In the genomic region with DNA sequence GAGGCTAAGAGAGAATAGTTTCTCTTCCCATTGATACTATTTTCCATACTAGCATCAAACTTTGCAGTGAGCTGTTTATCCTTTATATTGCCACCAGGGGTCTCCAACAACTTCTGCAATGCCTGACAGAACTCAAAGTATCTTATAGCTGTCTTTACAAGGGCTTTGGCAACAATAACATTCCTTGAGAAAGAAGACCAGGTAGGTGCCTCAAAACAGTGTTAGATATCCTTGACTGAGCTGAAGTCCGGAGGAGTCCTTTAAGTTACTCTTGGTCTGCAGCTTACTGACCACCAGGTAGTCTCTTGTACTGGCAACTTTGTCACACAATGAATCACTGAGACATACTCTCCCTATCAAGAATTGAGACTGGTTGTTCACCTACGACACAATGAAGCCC, we compare ENCODE assay signal across 8 cellular contexts. TPM values are rescaled to one million over a fixed set of nuclear protein-coding genes. Genes with fewer than 3 reads are reported as not detected.
DNase-seq lines count a peak whose midpoint lies in the region; ATAC-seq lines count a peak whose summit lies in the region.

No MANE protein-coding gene starts in this region.

- ATAC-seq in GM19463 (IDR thresholded peaks at IDR 0.05; ENCODE audit: unreplicated experiment) (peak; percentile 88), HG03460 (IDR thresholded peaks at IDR 0.05; ENCODE audit: unreplicated experiment) (peak; percentile 85)

- H2AK5ac ChIP-seq in mesendoderm (ENCODE audit: low read length): no peak overlapping the region

- no peaks in the 10 kb centered on the region for H3K27me3 ChIP-seq in mesendoderm (ENCODE audit: insufficient read depth, low read length, poor library complexity)
- H3K27me3 ChIP-seq in MG63: no peaks in the 10 kb centered on the region

- POLR2A ChIA-PET in activated CD4-positive, alpha-beta memory T cell treated with anti-CD3 and anti-CD28 coated beads for 36 hours (lab: Charles Lee): interaction anchor here (1.1 kb wide), 1 partner anchor 56 kb away, joined by 6 read pairs; no protein-coding TSS in a partner anchor
- POLR2A ChIA-PET in activated CD4-positive, alpha-beta memory T cell treated with anti-CD3 and anti-CD28 coated beads, Interleukin-2, amount 10 ng/mL, durations not matched to agents 7 days and 5 days (lab: Charles Lee): interaction anchor here (0.6 to 2.3 kb wide), 6 partner anchors 30 to 409 kb away, joined by 3 to 14 read pairs (median 3); a partner anchor contains a TSS

- H3K4me3 ChIP-seq in mesendoderm (ENCODE audit: low read length): no peak overlapping the region
- H3K4me3 ChIP-seq in MG63: no peak overlapping the region

- no peak overlapping the region for H2BK15ac ChIP-seq in mesendoderm (replicated peaks; ENCODE audit: low read depth)

- H3K27ac ChIP-seq in mesendoderm (ENCODE audit: low read depth, low read length): no peak overlapping the region

- no peaks in the 10 kb centered on the region for H3K4me1 ChIP-seq in mesendoderm (ENCODE audit: control insufficient read depth, low read depth, low read length)

- no peak overlapping the region for H2BK5ac ChIP-seq in mesendoderm (ENCODE audit: low read length)

- H4K8ac ChIP-seq in mesendoderm (ENCODE audit: low read depth, low read length): no peak overlapping the region

- H3K23ac ChIP-seq in mesendoderm (ENCODE audit: low read length): no peak overlapping the region

- peaks cover 2% of the 10 kb centered on the region for H3K9me3 ChIP-seq in MG63

- H3K27ac Mint-ChIP-seq in activated CD4-positive, alpha-beta memory T cell treated with anti-CD3 and anti-CD28 coated beads for 36 hours: no peak overlapping the region
- H3K27ac Mint-ChIP-seq in activated CD4-positive, alpha-beta memory T cell treated with anti-CD3 and anti-CD28 coated beads, Interleukin-2, amount 10 ng/mL, durations not matched to agents 7 days and 5 days: no peak overlapping the region

- no peak overlapping the region for H3K4ac ChIP-seq in mesendoderm (ENCODE audit: low read depth, low read length)

- H3K36me3 Mint-ChIP-seq in activated CD4-positive, alpha-beta memory T cell treated with anti-CD3 and anti-CD28 coated beads for 36 hours: peaks cover under 1% of the 10 kb centered on the region
- no peaks in the 10 kb centered on the region for H3K36me3 Mint-ChIP-seq in activated CD4-positive, alpha-beta memory T cell treated with anti-CD3 and anti-CD28 coated beads, Interleukin-2, amount 10 ng/mL, durations not matched to agents 7 days and 5 days (ENCODE audit: low read depth)

- no peak overlapping the region for H3K4me2 ChIP-seq in mesendoderm (ENCODE audit: low read length)

- H2BK120ac ChIP-seq in mesendoderm (ENCODE audit: low read depth, low read length): no peak overlapping the region

- DNase-seq in activated CD4-positive, alpha-beta memory T cell treated with anti-CD3 and anti-CD28 coated beads for 36 hours: peak; percentile 15
- DNase-seq in activated CD4-positive, alpha-beta memory T cell treated with anti-CD3 and anti-CD28 coated beads, Interleukin-2, amount 10 ng/mL, durations not matched to agents 7 days and 5 days: no peak
- peak; percentile 69 for DNase-seq in RPMI8226
- DNase-seq in dermis microvascular lymphatic vessel endothelial cell (ENCODE audit: low read depth in 2 of 2): peak; percentile 30 to 70
- peak; percentile 79 for DNase-seq in mesendoderm
- no peak for DNase-seq in MG63

- H3K18ac ChIP-seq in mesendoderm (ENCODE audit: low read length): no peak overlapping the region

- no CpG with 5 or more reads among the region's 2 CpGs for WGBS in mesendoderm (ENCODE audit: extremely low coverage, insufficient coverage, low lambda C conversion rate)

- no peaks in the 10 kb centered on the region for H3K4me1 Mint-ChIP-seq in activated CD4-positive, alpha-beta memory T cell treated with anti-CD3 and anti-CD28 coated beads for 36 hours (ENCODE audit: low read depth)
- no peaks in the 10 kb centered on the region for H3K4me1 Mint-ChIP-seq in activated CD4-positive, alpha-beta memory T cell treated with anti-CD3 and anti-CD28 coated beads, Interleukin-2, amount 10 ng/mL, durations not matched to agents 7 days and 5 days

- no peaks in the 10 kb centered on the region for H3K27me3 Mint-ChIP-seq in activated CD4-positive, alpha-beta memory T cell treated with anti-CD3 and anti-CD28 coated beads for 36 hours
- peaks cover 3% of the 10 kb centered on the region for H3K27me3 Mint-ChIP-seq in activated CD4-positive, alpha-beta memory T cell treated with anti-CD3 and anti-CD28 coated beads, Interleukin-2, amount 10 ng/mL, durations not matched to agents 7 days and 5 days

- H3K9ac ChIP-seq in mesendoderm (ENCODE audit: low read length): no peak overlapping the region

- intact Hi-C loops in activated CD4-positive, alpha-beta memory T cell treated with anti-CD3 and anti-CD28 coated beads for 36 hours (cut with micrococcal nuclease): loop anchor here (1.0 to 2.0 kb wide), 3 partner anchors 30 to 409 kb away; a partner anchor contains a TSS

- H3K9me3 Mint-ChIP-seq in activated CD4-positive, alpha-beta memory T cell treated with anti-CD3 and anti-CD28 coated beads for 36 hours: peaks cover 3% of the 10 kb centered on the region
- peaks cover under 1% of the 10 kb centered on the region for H3K9me3 Mint-ChIP-seq in activated CD4-positive, alpha-beta memory T cell treated with anti-CD3 and anti-CD28 coated beads, Interleukin-2, amount 10 ng/mL, durations not matched to agents 7 days and 5 days

- H4K5ac ChIP-seq in mesendoderm (ENCODE audit: low read length): no peak overlapping the region

- no peak overlapping the region for H3K4me3 Mint-ChIP-seq in activated CD4-positive, alpha-beta memory T cell treated with anti-CD3 and anti-CD28 coated beads for 36 hours
- H3K4me3 Mint-ChIP-seq in activated CD4-positive, alpha-beta memory T cell treated with anti-CD3 and anti-CD28 coated beads, Interleukin-2, amount 10 ng/mL, durations not matched to agents 7 days and 5 days: no peak overlapping the region

- H3K36me3 ChIP-seq in mesendoderm (ENCODE audit: control insufficient read depth, insufficient read depth, low read length) (no peaks in the 10 kb centered on the region), MG63 (no peaks in the 10 kb centered on the region)

- CTCF ChIA-PET in activated CD4-positive, alpha-beta memory T cell treated with anti-CD3 and anti-CD28 coated beads for 36 hours (lab: Charles Lee): interaction anchor here (0.7 to 6.6 kb wide), 40 partner anchors 9 to 633 kb away, joined by 3 to 399 read pairs (median 5); a partner anchor contains a TSS
- CTCF ChIA-PET in activated CD4-positive, alpha-beta memory T cell treated with anti-CD3 and anti-CD28 coated beads, Interleukin-2, amount 10 ng/mL, durations not matched to agents 7 days and 5 days (lab: Charles Lee): interaction anchor here (0.7 to 7.7 kb wide), 31 partner anchors 9 to 413 kb away, joined by 3 to 198 read pairs (median 4); a partner anchor contains a TSS

- no peaks in the 10 kb centered on the region for H3K79me1 ChIP-seq in mesendoderm (ENCODE audit: low read length)

- no peaks in the 10 kb centered on the region for H3K79me2 ChIP-seq in mesendoderm (ENCODE audit: control insufficient read depth, insufficient read depth, low read length)

- H3K56ac ChIP-seq in mesendoderm (ENCODE audit: low read length): no peak overlapping the region

RNA-seq across cellular contexts. Expression of a gene that starts 30.0 kb away (rescaled TPM):
- 10 to 100 TPM; 81.8 to 90.6 TPM for total RNA-seq in activated CD4-positive, alpha-beta memory T cell treated with anti-CD3 and anti-CD28 coated beads for 36 hours
- 100 to 1,000 TPM; 134 to 140 TPM for total RNA-seq in activated CD4-positive, alpha-beta memory T cell treated with anti-CD3 and anti-CD28 coated beads, Interleukin-2, amount 10 ng/mL, durations not matched to agents 7 days and 5 days
- 89.5 and 90.5 TPM in 2 replicates for total RNA-seq in dermis microvascular lymphatic vessel endothelial cell
- polyA plus RNA-seq in mesendoderm (2013, experiment 1 of 2): 85.9 TPM
- 89.4 TPM for polyA plus RNA-seq in mesendoderm (2013, experiment 2 of 2)
- total RNA-seq in MG63 (2014; rRNA removed; shearing (Covaris generic); ENCODE audit: low replicate concordance): 39.1 and 97.0 TPM in 2 replicates

Comparison
In these comparisons a context has a peak if more than half of its experiments do, and no peak if none do; other contexts are left out.
1. DNase-seq: peak in activated CD4-positive, alpha-beta memory T cell treated with anti-CD3 and anti-CD28 coated beads for 36 hours (single experiment), RPMI8226 (single experiment), dermis microvascular lymphatic vessel endothelial cell (2 of 2) and mesendoderm (single experiment); none in activated CD4-positive, alpha-beta memory T cell treated with anti-CD3 and anti-CD28 coated beads, Interleukin-2, amount 10 ng/mL, durations not matched to agents 7 days and 5 days (single experiment) and MG63 (single experiment).